Comparison of ENCODE assay signal across 30 cellular contexts in the genomic region with DNA sequence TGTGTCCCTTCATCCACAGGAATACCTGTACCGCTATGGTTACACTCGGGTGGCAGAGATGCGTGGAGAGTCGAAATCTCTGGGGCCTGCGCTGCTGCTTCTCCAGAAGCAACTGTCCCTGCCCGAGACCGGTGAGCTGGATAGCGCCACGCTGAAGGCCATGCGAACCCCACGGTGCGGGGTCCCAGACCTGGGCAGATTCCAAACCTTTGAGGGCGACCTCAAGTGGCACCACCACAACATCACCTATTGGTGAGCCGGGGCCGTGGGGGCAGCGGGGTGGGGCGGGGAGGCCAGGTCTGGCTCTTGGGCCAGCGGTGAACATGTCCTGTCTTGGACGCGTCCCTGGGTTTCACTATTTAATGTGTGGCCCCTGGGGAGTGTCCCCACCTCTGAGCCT. TPM values are rescaled to one million over a fixed set of nuclear protein-coding genes. Genes with fewer than 3 reads are reported as not detected.
DNase-seq lines count a peak whose midpoint lies in the region; ATAC-seq and TF ChIP-seq lines count a peak whose summit lies in the region.
"Had no signal": no experiment of that assay in that cellular context is flagged by ENCODE, and none has a peak within 500 bp of the region (broad histone marks: within the 10 kb centered on the region; RNA-seq: fewer than 3 reads in every experiment).

No MANE protein-coding gene starts in this region.

- H3K4me1 ChIP-seq in osteoblast (ENCODE audit: insufficient read depth, low read length) (peaks cover 5% of the 10 kb centered on the region), GM23248 (ENCODE audit: insufficient read depth) (no peaks in the 10 kb centered on the region), right atrium auricular region (peaks cover 0 to 16% of the 10 kb centered on the region in 2 donors), gastroesophageal sphincter (peaks cover 0 to 19% (median 12%) of the 10 kb centered on the region in 3 donors)

- intact Hi-C loops in CD4-positive, alpha-beta T cell (cut with DNase I, micrococcal nuclease): loop anchor here (1.0 to 5.0 kb wide), 2 partner anchors 10 to 38 kb away; a partner anchor contains a TSS

- no peak for TF ChIP-seq CTCF in CD4-positive, alpha-beta T cell (IDR thresholded peaks at IDR 0.05)
- TF ChIP-seq CTCF in NB4 (IDR thresholded peaks at IDR 0.05; ENCODE audit: low read depth, low read length) (no peak), osteoblast (IDR thresholded peaks at IDR 0.05; ENCODE audit: extremely low read depth, low read depth, low read length) (no peak), right atrium auricular region (IDR thresholded peaks at IDR 0.05) (no peak), gastroesophageal sphincter (IDR thresholded peaks at IDR 0.05) (no peak)

- H2AFZ ChIP-seq in osteoblast (ENCODE audit: low read length) (no peak overlapping the region), GM23248 (no peak overlapping the region)

- DNase-seq in CD4-positive, alpha-beta T cell: no peak
- DNase-seq in NB4 (ENCODE audit: low read depth) (no peak), immature natural killer cell (no peak), osteoblast (ENCODE audit: insufficient read length, low spot score, missing footprints) (peak; percentile 39), GM23248 (no peak), right atrium auricular region (ENCODE audit: low spot score) (no peak)
- DNase-seq: aorta; C1 segment of cervical spinal cord; HCEC 1CT; hypothalamus; left colon; MM.1S; NCI-H1417; NCI-H2081; NCI-H2227 treated with DMSO at 0.1 percent for 48 hours; NCI-H526 treated with DMSO at 0.1 percent for 48 hours; NK-92 treated with Interleukin-12 subunit alpha and Interleukin-12 subunit beta, amount 100 ng/mL, for 24 hours; PC-3; psoas muscle; substantia nigra had no signal

- no peaks in the 10 kb centered on the region for H3K79me2 ChIP-seq in osteoblast (ENCODE audit: insufficient read depth, low read length)
- H3K79me2 ChIP-seq in GM23248 (ENCODE audit: insufficient read depth): no peaks in the 10 kb centered on the region

- H3K27me3 ChIP-seq in CD4-positive, alpha-beta T cell (ENCODE audit: control insufficient read depth, insufficient read depth, low read length): peaks cover 47% of the 10 kb centered on the region
- H3K27me3 ChIP-seq in osteoblast (ENCODE audit: insufficient read depth, low read length) (peaks cover 33% of the 10 kb centered on the region), GM23248 (replicated peaks; ENCODE audit: insufficient read depth) (peaks cover 47% of the 10 kb centered on the region), right atrium auricular region (peaks cover 29 to 45% of the 10 kb centered on the region in 2 donors), gastroesophageal sphincter (peaks cover 100% of the 10 kb centered on the region)

- 22 to 28% methylated on average over 18 to 20 of the region's 20 CpGs for whole genome bisulfite sequencing in GM23248 (ENCODE audit: low coverage in 1 of 2, low lambda C conversion rate in 2 of 2, missing lambda C conversion rate in 2 of 2), 2 experiments
- 53 to 85% methylated on average over 4 to 8 of the region's 20 CpGs for WGBS in gastroesophageal sphincter (ENCODE audit: low coverage in 1 of 2), 2 donors

- no peak overlapping the region for H3K27ac ChIP-seq in CD4-positive, alpha-beta T cell (ENCODE audit: low read depth, low read length)
- H3K27ac ChIP-seq in osteoblast (ENCODE audit: low read depth, low read length) (no peak overlapping the region), GM23248 (no peak overlapping the region), right atrium auricular region (no peak overlapping the region), gastroesophageal sphincter (no peak overlapping the region)
- H3K27ac ChIP-seq: psoas muscle, SK-N-MC had no signal

- no peak overlapping the region for H3K4me2 ChIP-seq in osteoblast (ENCODE audit: insufficient read depth, low read length)
- no peak overlapping the region for H3K4me2 ChIP-seq in GM23248 (ENCODE audit: unreplicated experiment)

- no peaks in the 10 kb centered on the region for H3K9me3 ChIP-seq in CD4-positive, alpha-beta T cell (ENCODE audit: control insufficient read depth, low read length)
- H3K9me3 ChIP-seq in osteoblast (ENCODE audit: low read depth, low read length): no peaks in the 10 kb centered on the region
- no peaks in the 10 kb centered on the region for H3K9me3 ChIP-seq in GM23248 (ENCODE audit: low read depth)
- H3K9me3 ChIP-seq in right atrium auricular region: no peaks in the 10 kb centered on the region
- no peaks in the 10 kb centered on the region for H3K9me3 ChIP-seq in gastroesophageal sphincter
- H3K9me3 ChIP-seq: psoas muscle, upper lobe of left lung had no signal

- H3K4me3 ChIP-seq in NB4 (ENCODE audit: low read depth, low read length) (peak overlapping the region; percentile 59), osteoblast (ENCODE audit: insufficient read depth, low read length) (no peak overlapping the region), GM23248 (no peak overlapping the region), right atrium auricular region (no peak overlapping the region), gastroesophageal sphincter (no peak overlapping the region)
- H3K4me3 ChIP-seq: psoas muscle, SK-N-MC had no signal

- H3K36me3 Mint-ChIP-seq in CD4-positive, alpha-beta T cell (ENCODE audit: low read depth): no peaks in the 10 kb centered on the region
- H3K36me3 Mint-ChIP-seq in immature natural killer cell: peaks cover 0 to 3% (median 0%) of the 10 kb centered on the region in 3 donors
- H3K36me3 Mint-ChIP-seq: activated naive CD8-positive, alpha-beta T cell treated with anti-CD3 and anti-CD28 coated beads, Interleukin-2, amount 10 ng/mL, durations not matched to agents 7 days and 5 days; stimulated activated memory B cell treated with anti-CD40 and anti-IgM and Interleukin-4, amounts not matched to agents 10 μg/mL and 1 μg/mL and 100 μg/mL, for 72 hours had no signal

- H3K4me3 Mint-ChIP-seq in CD4-positive, alpha-beta T cell: no peak overlapping the region
- peak overlapping the region; percentile 19 to 78 (median 58) for H3K4me3 Mint-ChIP-seq in immature natural killer cell

- TF ChIP-seq POLR2A in NB4 (IDR thresholded peaks at IDR 0.05; ENCODE audit: extremely low read depth, insufficient read length) (no peak), gastroesophageal sphincter (IDR thresholded peaks at IDR 0.05) (no peak)

- peaks cover 70% of the 10 kb centered on the region for H3K27me3 Mint-ChIP-seq in CD4-positive, alpha-beta T cell
- H3K27me3 Mint-ChIP-seq in immature natural killer cell (ENCODE audit: low read depth in 3 of 3): peaks cover 44 to 48% (median 47%) of the 10 kb centered on the region in 3 donors

- POLR2A ChIA-PET in CD4-positive, alpha-beta T cell (lab: Charles Lee): interaction anchor here (2.4 kb wide), 1 partner anchor 76 kb away, joined by 9 read pairs; a partner anchor contains a TSS

- no peaks in the 10 kb centered on the region for H3F3A ChIP-seq in GM23248 (ENCODE audit: insufficient read depth)

- CTCF ChIA-PET in CD4-positive, alpha-beta T cell (lab: Charles Lee): interaction anchor here (1.1 to 2.5 kb wide), 2 partner anchors 13 to 22 kb away, joined by 4 to 12 read pairs; no protein-coding TSS in a partner anchor

- peak overlapping the region; percentile 64 for H3K27ac Mint-ChIP-seq in CD4-positive, alpha-beta T cell
- peak overlapping the region in 4 of 6 donors; percentile 2 to 82 (median 56) for H3K27ac Mint-ChIP-seq in immature natural killer cell
- H3K27ac Mint-ChIP-seq: activated naive CD8-positive, alpha-beta T cell treated with anti-CD3 and anti-CD28 coated beads, Interleukin-2, amount 10 ng/mL, durations not matched to agents 7 days and 5 days; stimulated activated memory B cell treated with anti-CD40 and anti-IgM and Interleukin-4, amounts not matched to agents 10 μg/mL and 1 μg/mL and 100 μg/mL, for 72 hours had no signal

- no peak overlapping the region for H3K9ac ChIP-seq in GM23248

- H3K9me3 Mint-ChIP-seq in CD4-positive, alpha-beta T cell: no peaks in the 10 kb centered on the region
- peaks cover 0 to 2% (median 0%) of the 10 kb centered on the region in 6 donors for H3K9me3 Mint-ChIP-seq in immature natural killer cell
- H3K9me3 Mint-ChIP-seq: activated CD4-positive, alpha-beta memory T cell treated with anti-CD3 and anti-CD28 coated beads for 36 hours; activated naive CD8-positive, alpha-beta T cell treated with anti-CD3 and anti-CD28 coated beads, Interleukin-2, amount 10 ng/mL, durations not matched to agents 7 days and 5 days had no signal

- H3K9me2 ChIP-seq in GM23248 (ENCODE audit: insufficient read depth): no peaks in the 10 kb centered on the region

- H3K4me1 Mint-ChIP-seq in CD4-positive, alpha-beta T cell (ENCODE audit: low read depth): peaks cover 91% of the 10 kb centered on the region
- peaks cover 78 to 95% of the 10 kb centered on the region in 2 donors for H3K4me1 Mint-ChIP-seq in immature natural killer cell

- no peaks in the 10 kb centered on the region for H3K36me3 ChIP-seq in osteoblast (ENCODE audit: insufficient read depth, low read length)
- H3K36me3 ChIP-seq in GM23248 (ENCODE audit: low read depth): no peaks in the 10 kb centered on the region
- H3K36me3 ChIP-seq in right atrium auricular region: no peaks in the 10 kb centered on the region
- H3K36me3 ChIP-seq in gastroesophageal sphincter: no peaks in the 10 kb centered on the region
- H3K36me3 ChIP-seq: upper lobe of left lung had no signal

- TF ChIP-seq EP300 in gastroesophageal sphincter (IDR thresholded peaks at IDR 0.05): no peak

- in situ Hi-C loops in GM23248 (cut with MboI): loop anchor here (25.0 kb wide), 1 partner anchor 302 kb away; a partner anchor contains a TSS

- no peak for ATAC-seq in CD4-positive, alpha-beta T cell (ENCODE audit: poor library complexity)
- ATAC-seq in gastroesophageal sphincter: no peak
- ATAC-seq: left colon; PC-3; stimulated activated memory B cell treated with anti-CD40 and anti-IgM and Interleukin-4, amounts not matched to agents 10 μg/mL and 1 μg/mL and 100 μg/mL, for 72 hours had no signal

- H4K20me1 ChIP-seq in osteoblast (ENCODE audit: insufficient read depth, low read length) (no peaks in the 10 kb centered on the region), GM23248 (ENCODE audit: insufficient read depth) (no peaks in the 10 kb centered on the region)

RNA-seq across cellular contexts. Expression of a gene that starts 1.1 kb away (rescaled TPM):
- 1 to 10 TPM; 1.6 to 2.2 TPM for total RNA-seq in CD4-positive, alpha-beta T cell
- polyA plus RNA-seq in immature natural killer cell (under 1 TPM in 1 of 3 donors, not detected in 2; 0.09 TPM), GM23248 (2016; fragmentation: Nextera tagmentation; extraction: Ambion mirVana) (0.10 and 0.13 TPM in 2 replicates)
- total RNA-seq in osteoblast (0.29 and 2.5 TPM in 2 replicates), right atrium auricular region (1 to 10 TPM in 1 of 2 donors, under 1 TPM in 1; 0.82 to 1.8 TPM), gastroesophageal sphincter (1 to 10 TPM in 2 of 4 donors, under 1 TPM in 1, not detected in 1; 0.15 to 3.9 (median 1.2) TPM)
- total RNA-seq in GM23248 (2014; rRNA removed; shearing (Covaris generic)): not detected in 2 replicates
- total RNA-seq: lung microvascular endothelial cell had no signal

RNA-seq across cellular contexts. Expression of a gene that starts 19.2 kb away (rescaled TPM):
- total RNA-seq in CD4-positive, alpha-beta T cell: 1 to 10 TPM; 1.3 to 2.4 TPM
- polyA plus RNA-seq in immature natural killer cell (1 to 10 TPM in 2 of 3 donors, not detected in 1; 1.0 to 1.8 TPM), GM23248 (2016; fragmentation: Nextera tagmentation; extraction: Ambion mirVana) (0.55 and 0.58 TPM in 2 replicates)
- total RNA-seq in osteoblast (under 0.01 TPM in 2 replicates), right atrium auricular region (not detected), gastroesophageal sphincter (not detected)
- not detected in 2 replicates for total RNA-seq in GM23248 (2014; rRNA removed; shearing (Covaris generic))
- total RNA-seq: bronchial epithelial cell, Daoy, epithelial cell of proximal tubule, psoas muscle had no signal
- polyA plus RNA-seq: aorta had no signal

RNA-seq across cellular contexts. Expression of a gene that starts 37.8 kb away (rescaled TPM):
- total RNA-seq in CD4-positive, alpha-beta T cell: 10 to 100 TPM; 67.3 to 74.6 TPM
- polyA plus RNA-seq in immature natural killer cell: 10 to 100 TPM in 1 of 3 donors, 1 to 10 TPM in 2; 7.1 to 17.9 (median 9.6) TPM
- total RNA-seq in osteoblast: 18.3 and 20.3 TPM in 2 replicates
- total RNA-seq in GM23248 (2014; rRNA removed; shearing (Covaris generic)): 10.8 and 12.6 TPM in 2 replicates
- polyA plus RNA-seq in GM23248 (2016; fragmentation: Nextera tagmentation; extraction: Ambion mirVana): 6.0 and 6.9 TPM in 2 replicates
- total RNA-seq in right atrium auricular region: 10 to 100 TPM in 1 of 2 donors, 1 to 10 TPM in 1; 6.6 to 12.1 TPM
- 10 to 100 TPM in 3 of 4 donors, 1 to 10 TPM in 1; 7.5 to 17.9 (median 16.5) TPM for total RNA-seq in gastroesophageal sphincter
